ENCODE assay signal across 14 cellular contexts in genomic region chrX:7446815-7447214, GRCh38.
"Had no signal": no experiment of that assay in that cellular context is flagged by ENCODE, and none has a peak within 500 bp of the region (broad histone marks: within the 10 kb centered on the region; RNA-seq: fewer than 3 reads in every experiment).

No MANE protein-coding gene starts in this region.

- H3K9me3 ChIP-seq: colonic mucosa, psoas muscle, sigmoid colon, suprapubic skin had no signal

- H3K27ac Mint-ChIP-seq: activated CD8-positive, alpha-beta T cell treated with anti-CD3 and anti-CD28 coated beads for 36 hours; natural killer cell; T-cell had no signal

- H3K36me3 Mint-ChIP-seq: natural killer cell, T-cell had no signal

- H3K4me2 ChIP-seq: hepatocyte had no signal

- H2AFZ ChIP-seq: hepatocyte had no signal

- ATAC-seq: activated CD8-positive, alpha-beta T cell treated with anti-CD3 and anti-CD28 coated beads for 36 hours; natural killer cell; psoas muscle; stimulated activated naive CD8-positive, alpha-beta T cell treated with anti-CD3 and anti-CD28 coated beads, Interleukin-15, Interleukin-2, amounts not matched to agents 100 U/mL and 50 U/mL, for 24 hours; T-cell had no signal

- H3K4me3 ChIP-seq: colonic mucosa, hepatocyte, lung, psoas muscle, sigmoid colon, suprapubic skin had no signal

- DNase-seq: activated CD4-positive, alpha-beta T cell treated with anti-CD3 and anti-CD28 coated beads for 1 hour; activated CD8-positive, alpha-beta memory T cell treated with anti-CD3 and anti-CD28 coated beads, Interleukin-2, amount 50 U/mL, for 4 hours; activated CD8-positive, alpha-beta T cell treated with anti-CD3 and anti-CD28 coated beads for 36 hours; caudate nucleus; colonic mucosa; natural killer cell; psoas muscle; sigmoid colon; stimulated activated naive CD8-positive, alpha-beta T cell treated with anti-CD3 and anti-CD28 coated beads, Interleukin-15, Interleukin-2, amounts not matched to agents 100 U/mL and 50 U/mL, for 24 hours; T-cell; T1000 had no signal

- H3K27me3 ChIP-seq: colonic mucosa, hepatocyte, sigmoid colon, suprapubic skin had no signal

- H3K9me3 Mint-ChIP-seq: activated CD8-positive, alpha-beta T cell treated with anti-CD3 and anti-CD28 coated beads for 36 hours; natural killer cell had no signal

- H3K27ac ChIP-seq: colonic mucosa, hepatocyte, psoas muscle, sigmoid colon, suprapubic skin had no signal

- H3K4me3 Mint-ChIP-seq: activated CD8-positive, alpha-beta T cell treated with anti-CD3 and anti-CD28 coated beads for 36 hours; natural killer cell; T-cell had no signal

- H3K4me1 Mint-ChIP-seq: natural killer cell, T-cell had no signal

- H3K4me1 ChIP-seq: colonic mucosa, psoas muscle, sigmoid colon, suprapubic skin had no signal

- H3K36me3 ChIP-seq: colonic mucosa, sigmoid colon, suprapubic skin had no signal

- H3K27me3 Mint-ChIP-seq: activated CD8-positive, alpha-beta T cell treated with anti-CD3 and anti-CD28 coated beads for 36 hours; T-cell had no signal

- H3K79me2 ChIP-seq: hepatocyte had no signal
